ENCODE assay signal across 1 cellular context in genomic region chr1:204077979-204078696, GRCh38.
TF ChIP-seq lines count a peak whose summit lies in the region.

No MANE protein-coding gene starts in this region.

TF ChIP-seq in HepG2, 621 proteins besides CTCF, POLR2A, EP300 and RAD21 (continued from another document and continues in another):
- TF ChIP-seq ZHX2 (IDR thresholded peaks at IDR 0.05; ENCODE audit: low read depth) (no peak), ZHX2 (CRISPR knock-in tag; IDR thresholded peaks at IDR 0.05; ENCODE audit: borderline replicate concordance) (no peak), KDM6A (CRISPR knock-in tag; IDR thresholded peaks at IDR 0.05; ENCODE audit: low read depth) (no peak), LCORL (IDR thresholded peaks at IDR 0.05) (no peak), LCORL (CRISPR knock-in tag; IDR thresholded peaks at IDR 0.05) (no peak), TBX3 (IDR thresholded peaks at IDR 0.05; ENCODE audit: borderline replicate concordance) (no peak), ZNF160 (CRISPR knock-in tag; IDR thresholded peaks at IDR 0.05) (no peak), CREB3 (CRISPR knock-in tag; IDR thresholded peaks at IDR 0.05) (no peak), NFRKB (IDR thresholded peaks at IDR 0.05) (no peak), ZNF33A (CRISPR knock-in tag; IDR thresholded peaks at IDR 0.05; ENCODE audit: borderline replicate concordance) (no peak), ZNF18 (CRISPR knock-in tag; IDR thresholded peaks at IDR 0.05; ENCODE audit: insufficient replicate concordance) (no peak), E2F2 (CRISPR knock-in tag; IDR thresholded peaks at IDR 0.05; ENCODE audit: borderline replicate concordance) (no peak), KMT2B (CRISPR knock-in tag; IDR thresholded peaks at IDR 0.05) (no peak), THYN1 (CRISPR knock-in tag; IDR thresholded peaks at IDR 0.05; ENCODE audit: borderline replicate concordance, low read depth) (no peak), TEAD3 (CRISPR knock-in tag; optimal IDR thresholded peaks at IDR 0.05; ENCODE audit: borderline replicate concordance) (peak; percentile 72), NCOA1 (CRISPR knock-in tag; IDR thresholded peaks at IDR 0.05) (no peak), ZFP41 (CRISPR knock-in tag; IDR thresholded peaks at IDR 0.05; ENCODE audit: borderline replicate concordance) (no peak), HES4 (CRISPR knock-in tag; IDR thresholded peaks at IDR 0.05; ENCODE audit: borderline replicate concordance) (no peak), CBFB (CRISPR knock-in tag; IDR thresholded peaks at IDR 0.05) (no peak), FUBP1 (CRISPR knock-in tag; IDR thresholded peaks at IDR 0.05; ENCODE audit: borderline replicate concordance) (no peak), AKAP8 (CRISPR knock-in tag; IDR thresholded peaks at IDR 0.05) (0 out of 2 replicates have a peak, but pooled peaks have one; percentile 26), RARA (CRISPR knock-in tag; IDR thresholded peaks at IDR 0.05) (peak; percentile 62), ZZZ3 (CRISPR knock-in tag; IDR thresholded peaks at IDR 0.05; ENCODE audit: borderline replicate concordance) (no peak), GZF1 (CRISPR knock-in tag; IDR thresholded peaks at IDR 0.05) (no peak), MAZ (IDR thresholded peaks at IDR 0.05; ENCODE audit: borderline replicate concordance, low read depth, low read length) (no peak), MAZ (CRISPR knock-in tag; IDR thresholded peaks at IDR 0.05; ENCODE audit: low read depth) (no peak), ZNF713 (CRISPR knock-in tag; IDR thresholded peaks at IDR 0.05) (no peak), ELF4 (CRISPR knock-in tag; IDR thresholded peaks at IDR 0.05; ENCODE audit: borderline replicate concordance) (no peak), ZNF790 (CRISPR knock-in tag; IDR thresholded peaks at IDR 0.05; ENCODE audit: borderline replicate concordance) (no peak), GLI4 (CRISPR knock-in tag; IDR thresholded peaks at IDR 0.05; ENCODE audit: borderline replicate concordance) (no peak), ISX (CRISPR knock-in tag; conservative IDR thresholded peaks at IDR 0.05) (no peak), HCFC1 (IDR thresholded peaks at IDR 0.05; ENCODE audit: low read depth, low read length) (no peak), SNAI1 (CRISPR knock-in tag; IDR thresholded peaks at IDR 0.05; ENCODE audit: borderline replicate concordance) (no peak), ZFY (CRISPR knock-in tag; IDR thresholded peaks at IDR 0.05) (no peak), ESRRA (CRISPR knock-in tag; IDR thresholded peaks at IDR 0.05; ENCODE audit: low read depth) (no peak), AGO1 (IDR thresholded peaks at IDR 0.05; ENCODE audit: low read depth, low read length, poor library complexity, severe bottlenecking) (no peak)
- TF ChIP-seq, protein P1, sequence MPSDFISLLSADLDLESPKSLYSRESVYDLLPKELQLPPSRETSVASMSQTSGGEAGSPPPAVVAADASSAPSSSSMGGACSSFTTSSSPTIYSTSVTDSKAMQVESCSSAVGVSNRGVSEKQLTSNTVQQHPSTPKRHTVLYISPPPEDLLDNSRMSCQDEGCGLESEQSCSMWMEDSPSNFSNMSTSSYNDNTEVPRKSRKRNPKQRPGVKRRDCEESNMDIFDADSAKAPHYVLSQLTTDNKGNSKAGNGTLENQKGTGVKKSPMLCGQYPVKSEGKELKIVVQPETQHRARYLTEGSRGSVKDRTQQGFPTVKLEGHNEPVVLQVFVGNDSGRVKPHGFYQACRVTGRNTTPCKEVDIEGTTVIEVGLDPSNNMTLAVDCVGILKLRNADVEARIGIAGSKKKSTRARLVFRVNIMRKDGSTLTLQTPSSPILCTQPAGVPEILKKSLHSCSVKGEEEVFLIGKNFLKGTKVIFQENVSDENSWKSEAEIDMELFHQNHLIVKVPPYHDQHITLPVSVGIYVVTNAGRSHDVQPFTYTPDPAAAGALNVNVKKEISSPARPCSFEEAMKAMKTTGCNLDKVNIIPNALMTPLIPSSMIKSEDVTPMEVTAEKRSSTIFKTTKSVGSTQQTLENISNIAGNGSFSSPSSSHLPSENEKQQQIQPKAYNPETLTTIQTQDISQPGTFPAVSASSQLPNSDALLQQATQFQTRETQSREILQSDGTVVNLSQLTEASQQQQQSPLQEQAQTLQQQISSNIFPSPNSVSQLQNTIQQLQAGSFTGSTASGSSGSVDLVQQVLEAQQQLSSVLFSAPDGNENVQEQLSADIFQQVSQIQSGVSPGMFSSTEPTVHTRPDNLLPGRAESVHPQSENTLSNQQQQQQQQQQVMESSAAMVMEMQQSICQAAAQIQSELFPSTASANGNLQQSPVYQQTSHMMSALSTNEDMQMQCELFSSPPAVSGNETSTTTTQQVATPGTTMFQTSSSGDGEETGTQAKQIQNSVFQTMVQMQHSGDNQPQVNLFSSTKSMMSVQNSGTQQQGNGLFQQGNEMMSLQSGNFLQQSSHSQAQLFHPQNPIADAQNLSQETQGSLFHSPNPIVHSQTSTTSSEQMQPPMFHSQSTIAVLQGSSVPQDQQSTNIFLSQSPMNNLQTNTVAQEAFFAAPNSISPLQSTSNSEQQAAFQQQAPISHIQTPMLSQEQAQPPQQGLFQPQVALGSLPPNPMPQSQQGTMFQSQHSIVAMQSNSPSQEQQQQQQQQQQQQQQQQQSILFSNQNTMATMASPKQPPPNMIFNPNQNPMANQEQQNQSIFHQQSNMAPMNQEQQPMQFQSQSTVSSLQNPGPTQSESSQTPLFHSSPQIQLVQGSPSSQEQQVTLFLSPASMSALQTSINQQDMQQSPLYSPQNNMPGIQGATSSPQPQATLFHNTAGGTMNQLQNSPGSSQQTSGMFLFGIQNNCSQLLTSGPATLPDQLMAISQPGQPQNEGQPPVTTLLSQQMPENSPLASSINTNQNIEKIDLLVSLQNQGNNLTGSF (CRISPR knock-in tag; IDR thresholded peaks at IDR 0.05) = no peak
- TF ChIP-seq, protein P2, sequence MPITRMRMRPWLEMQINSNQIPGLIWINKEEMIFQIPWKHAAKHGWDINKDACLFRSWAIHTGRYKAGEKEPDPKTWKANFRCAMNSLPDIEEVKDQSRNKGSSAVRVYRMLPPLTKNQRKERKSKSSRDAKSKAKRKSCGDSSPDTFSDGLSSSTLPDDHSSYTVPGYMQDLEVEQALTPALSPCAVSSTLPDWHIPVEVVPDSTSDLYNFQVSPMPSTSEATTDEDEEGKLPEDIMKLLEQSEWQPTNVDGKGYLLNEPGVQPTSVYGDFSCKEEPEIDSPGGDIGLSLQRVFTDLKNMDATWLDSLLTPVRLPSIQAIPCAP (CRISPR knock-in tag; IDR thresholded peaks at IDR 0.05; ENCODE audit: low read depth) = no peak
- TF ChIP-seq, protein P3, sequence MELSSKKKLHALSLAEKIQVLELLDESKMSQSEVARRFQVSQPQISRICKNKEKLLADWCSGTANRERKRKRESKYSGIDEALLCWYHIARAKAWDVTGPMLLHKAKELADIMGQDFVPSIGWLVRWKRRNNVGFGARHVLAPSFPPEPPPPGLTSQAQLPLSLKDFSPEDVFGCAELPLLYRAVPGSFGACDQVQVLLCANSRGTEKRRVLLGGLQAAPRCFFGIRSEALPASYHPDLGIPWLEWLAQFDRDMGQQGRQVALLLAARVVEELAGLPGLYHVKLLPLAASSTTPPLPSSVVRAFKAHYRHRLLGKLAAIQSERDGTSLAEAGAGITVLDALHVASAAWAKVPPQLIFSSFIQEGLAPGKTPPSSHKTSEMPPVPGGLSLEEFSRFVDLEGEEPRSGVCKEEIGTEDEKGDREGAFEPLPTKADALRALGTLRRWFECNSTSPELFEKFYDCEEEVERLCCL (CRISPR knock-in tag; IDR thresholded peaks at IDR 0.05; ENCODE audit: borderline replicate concordance) = no peak
- TF ChIP-seq, protein P4, sequence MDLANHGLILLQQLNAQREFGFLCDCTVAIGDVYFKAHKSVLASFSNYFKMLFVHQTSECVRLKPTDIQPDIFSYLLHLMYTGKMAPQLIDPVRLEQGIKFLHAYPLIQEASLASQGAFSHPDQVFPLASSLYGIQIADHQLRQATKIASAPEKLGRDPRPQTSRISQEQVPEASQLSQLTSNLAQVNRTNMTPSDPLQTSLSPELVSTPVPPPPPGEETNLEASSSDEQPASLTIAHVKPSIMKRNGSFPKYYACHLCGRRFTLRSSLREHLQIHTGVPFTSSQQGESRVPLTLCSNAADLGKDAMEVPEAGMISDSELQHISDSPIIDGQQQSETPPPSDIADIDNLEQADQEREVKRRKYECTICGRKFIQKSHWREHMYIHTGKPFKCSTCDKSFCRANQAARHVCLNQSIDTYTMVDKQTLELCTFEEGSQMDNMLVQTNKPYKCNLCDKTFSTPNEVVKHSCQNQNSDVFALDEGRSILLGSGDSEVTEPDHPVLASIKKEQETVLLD (CRISPR knock-in tag; IDR thresholded peaks at IDR 0.05; ENCODE audit: low read depth) = no peak
